In genomic region chr7:13414661-13415105, GRCh38 we compare ENCODE assay signal across 11 cellular contexts.
A peak's percentile ranks its signal among the peaks of the same experiment; 100 is the strongest.
DNase-seq lines count a peak whose midpoint lies in the region; ATAC-seq, FAIRE-seq and TF ChIP-seq lines count a peak whose summit lies in the region.
"Had no signal": no experiment of that assay in that cellular context is flagged by ENCODE, and none has a peak within 500 bp of the region (broad histone marks: within the 10 kb centered on the region; RNA-seq: fewer than 3 reads in every experiment).

No MANE protein-coding gene starts in this region.

- TF ChIP-seq CTCF in pancreas (IDR thresholded peaks at IDR 0.05) = no peak

- H3K27me3 ChIP-seq in pancreas = no peaks in the 10 kb centered on the region

- whole genome bisulfite sequencing in pancreas, 2 donors = 9 to 14% methylated on average over 5 of the region's 5 CpGs

- H3K4me3 ChIP-seq in pancreas = no peak overlapping the region
- H3K4me3 ChIP-seq: mucosa of descending colon had no signal

- intact Hi-C loops in pancreas (cut with DNase I) = no loop called here

- H3K36me3 ChIP-seq in pancreas = no peaks in the 10 kb centered on the region

- ATAC-seq in pancreas (peak in 3 of 4 donors; percentile 62 to 71 (median 71)), GM19463 (IDR thresholded peaks at IDR 0.05; ENCODE audit: unreplicated experiment) (no peak)
- ATAC-seq: effector memory CD8-positive, alpha-beta T cell; mucosa of descending colon had no signal

- H3K4me1 ChIP-seq in pancreas = no peaks in the 10 kb centered on the region

- FAIRE-seq in pancreas (lab: Jason Lieb, UNC) = no peak

- DNase-seq in HPDE6-E6E7 (ENCODE audit: extremely low spot score) (peak; percentile 2), NCI-H774 (lab: John Stamatoyannopoulos, UW) (peak; percentile 26), cerebellum (ENCODE audit: low spot score) (peak; percentile 28), pancreas (no peak), dedifferentiated amniotic fluid mesenchymal stem cell (ENCODE audit: extremely low spot score) (no peak), hepatic stellate cell (ENCODE audit: low spot score) (no peak)
- DNase-seq: activated naive CD8-positive, alpha-beta T cell treated with anti-CD3 and anti-CD28 coated beads, Interleukin-2, amount 10 ng/mL, durations not matched to agents 7 days and 5 days; CD8-positive, alpha-beta memory T cell; effector memory CD8-positive, alpha-beta T cell; mucosa of descending colon had no signal

- no peaks in the 10 kb centered on the region for H3K9me3 ChIP-seq in pancreas
- H3K9me3 ChIP-seq: mucosa of descending colon had no signal

- no peak overlapping the region for H3K27ac ChIP-seq in pancreas

Comparison
In these comparisons a context has a peak if more than half of its experiments do, and no peak if none do; other contexts are left out.
1. DNase-seq: peak in HPDE6-E6E7 (single experiment), NCI-H774 (single experiment) and cerebellum (single experiment); none in pancreas (0 of 6), dedifferentiated amniotic fluid mesenchymal stem cell (single experiment) and hepatic stellate cell (single experiment).